ENCODE assay signal across 13 cellular contexts in genomic region chr9:4541848-4542247, GRCh38.
"Had no signal": no experiment of that assay in that cellular context is flagged by ENCODE, and none has a peak within 500 bp of the region (broad histone marks: within the 10 kb centered on the region; RNA-seq: fewer than 3 reads in every experiment).

No MANE protein-coding gene starts in this region.

- H2AFZ ChIP-seq: parathyroid adenoma had no signal

- H3K4me1 ChIP-seq: parathyroid adenoma had no signal

- DNase-seq: activated effector memory CD4-positive, alpha-beta T cell treated with anti-CD3 and anti-CD28 coated beads, Interleukin-2, amount 50 U/mL, for 16 hours; activated T-cell treated with anti-CD3 and anti-CD28 coated beads, Interleukin-2, amount 50 U/mL, for 24 hours; amniotic stem cell; cortex of kidney; effector memory CD4-positive, alpha-beta T cell; erythroblast; retina; stimulated activated CD4-positive, alpha-beta T cell treated with anti-CD3 and anti-CD28 coated beads, Interleukin-4, amount 100 ng/mL, for 4 hours; stimulated activated naive CD8-positive, alpha-beta T cell treated with anti-CD3 and anti-CD28 coated beads, Interleukin-15, amount 100 ng/mL, for 72 hours; T-helper 1 cell had no signal

- H3K27ac ChIP-seq: parathyroid adenoma had no signal

- H3K79me2 ChIP-seq: parathyroid adenoma had no signal

- ATAC-seq: activated naive CD4-positive, alpha-beta T cell treated with anti-CD3 and anti-CD28 coated beads, Interleukin-2, amount 50 U/mL, for 72 hours; left lobe of liver; stimulated activated naive CD8-positive, alpha-beta T cell treated with anti-CD3 and anti-CD28 coated beads, Interleukin-15, amount 100 ng/mL, for 72 hours had no signal
